Comparison of ENCODE assay signal across 8 cellular contexts in genomic region chr6:156777577-156777865, GRCh38. TPM values are rescaled to one million over a fixed set of nuclear protein-coding genes. Genes with fewer than 3 reads are reported as not detected.
DNase-seq lines count a peak whose midpoint lies in the region; ATAC-seq and TF ChIP-seq lines count a peak whose summit lies in the region.

No MANE protein-coding gene starts in this region.

- peaks cover 0 to 16% (median 0%) of the 10 kb centered on the region in 3 donors for H3K36me3 Mint-ChIP-seq in CD8-positive, alpha-beta memory T cell
- H3K36me3 Mint-ChIP-seq in dendritic cell treated with granulocyte-macrophage colony-stimulating factor and Interleukin-4, amounts not matched to agents 40 ng/mL and 50 ng/mL, for 4 days (ENCODE audit: low read depth) = peaks cover 7% of the 10 kb centered on the region

- no peak for TF ChIP-seq CTCF in neural cell (IDR thresholded peaks at IDR 0.05; ENCODE audit: poor library complexity, severe bottlenecking)

- no peak for TF ChIP-seq EP300 in neural cell (conservative IDR thresholded peaks at IDR 0.05; ENCODE audit: poor library complexity, severe bottlenecking)

- ATAC-seq in HG03521 (IDR thresholded peaks at IDR 0.05; ENCODE audit: unreplicated experiment) = no peak

- peaks cover 16% of the 10 kb centered on the region for H3K4me1 ChIP-seq in CD8-positive, alpha-beta memory T cell (ENCODE audit: insufficient read depth, low read length)
- peaks cover 39% of the 10 kb centered on the region for H3K4me1 ChIP-seq in HUES6 (ENCODE audit: control insufficient read depth, insufficient read depth, low read length)

- intact Hi-C loops in dendritic cell treated with granulocyte-macrophage colony-stimulating factor and Interleukin-4, amounts not matched to agents 40 ng/mL and 50 ng/mL, for 4 days (cut with micrococcal nuclease) = loop anchor here (1.0 to 2.0 kb wide), 2 partner anchors 90 to 213 kb away; no protein-coding TSS in a partner anchor

- peak overlapping the region; percentile 81 for H3K27ac ChIP-seq in CD8-positive, alpha-beta memory T cell (ENCODE audit: low read depth, low read length)
- H3K27ac ChIP-seq in HUES6 (ENCODE audit: low read depth, low read length) (peak overlapping the region; percentile 99), neural cell (ENCODE audit: low read length) (peak overlapping the region; percentile 98)

- no peaks in the 10 kb centered on the region for H3K9me2 ChIP-seq in neural cell (ENCODE audit: insufficient read depth, low read length)

- DNase-seq in CD8-positive, alpha-beta memory T cell = no peak
- DNase-seq in erythroblast (lab: John Stamatoyannopoulos, UW) = no peak
- no peak for DNase-seq in stimulated activated CD4-positive, alpha-beta T cell treated with anti-CD3 and anti-CD28 coated beads, Interleukin-15, amount 100 ng/mL, for 24 hours
- no peak for DNase-seq in DMS53 (lab: John Stamatoyannopoulos, UW)

- H3K27ac Mint-ChIP-seq in CD8-positive, alpha-beta memory T cell = peak overlapping the region in 4 of 8 donors; percentile 95 to 99 (median 98)
- peak overlapping the region; percentile 97 for H3K27ac Mint-ChIP-seq in dendritic cell treated with granulocyte-macrophage colony-stimulating factor and Interleukin-4, amounts not matched to agents 40 ng/mL and 50 ng/mL, for 4 days

- POLR2A ChIA-PET in CD8-positive, alpha-beta memory T cell (lab: Charles Lee) = interaction anchor here (0.5 to 5.5 kb wide), 6 partner anchors 9 to 277 kb away, joined by 4 to 66 read pairs (median 6); no protein-coding TSS in a partner anchor

- H3K36me3 ChIP-seq in CD8-positive, alpha-beta memory T cell (ENCODE audit: insufficient read depth, low read length) = no peaks in the 10 kb centered on the region
- H3K36me3 ChIP-seq in HUES6 (ENCODE audit: control insufficient read depth, insufficient read depth, low read length) = no peaks in the 10 kb centered on the region
- H3K36me3 ChIP-seq in neural cell (ENCODE audit: insufficient read depth, low read length) = no peaks in the 10 kb centered on the region

- H3K27me3 ChIP-seq in CD8-positive, alpha-beta memory T cell (ENCODE audit: insufficient read depth, low read length, poor library complexity, severe bottlenecking) = no peaks in the 10 kb centered on the region
- no peaks in the 10 kb centered on the region for H3K27me3 ChIP-seq in HUES6 (ENCODE audit: control insufficient read depth, insufficient read depth, low read length)
- peaks cover 6% of the 10 kb centered on the region for H3K27me3 ChIP-seq in neural cell (ENCODE audit: insufficient read depth, low read depth, low read length)

- H2AFZ ChIP-seq in neural cell (ENCODE audit: low read depth, low read length) = no peak overlapping the region

- TF ChIP-seq RAD21 in neural cell (conservative IDR thresholded peaks at IDR 0.05) = no peak

- no peaks in the 10 kb centered on the region for H3K27me3 Mint-ChIP-seq in CD8-positive, alpha-beta memory T cell
- H3K27me3 Mint-ChIP-seq in dendritic cell treated with granulocyte-macrophage colony-stimulating factor and Interleukin-4, amounts not matched to agents 40 ng/mL and 50 ng/mL, for 4 days = peaks cover 20% of the 10 kb centered on the region

- H3K4me3 Mint-ChIP-seq in CD8-positive, alpha-beta memory T cell = peak overlapping the region in 6 of 7 donors; percentile 88 to 99 (median 98)
- peak overlapping the region; percentile 97 for H3K4me3 Mint-ChIP-seq in dendritic cell treated with granulocyte-macrophage colony-stimulating factor and Interleukin-4, amounts not matched to agents 40 ng/mL and 50 ng/mL, for 4 days

- H3K79me2 ChIP-seq in neural cell (replicated peaks; ENCODE audit: insufficient read depth, low read length) = peaks cover 46% of the 10 kb centered on the region

- TF ChIP-seq POLR2A in erythroblast (IDR thresholded peaks at IDR 0.05; ENCODE audit: low read length) = no peak

- peaks cover 10% of the 10 kb centered on the region for H4K20me1 ChIP-seq in neural cell (ENCODE audit: insufficient read depth)

- H3K9ac ChIP-seq in HUES6 (ENCODE audit: low read length) = peak overlapping the region; percentile 99
- peak overlapping the region; percentile 97 for H3K9ac ChIP-seq in neural cell (ENCODE audit: low read length)

- H3K4me1 Mint-ChIP-seq in CD8-positive, alpha-beta memory T cell = peaks cover 35 to 49% (median 39%) of the 10 kb centered on the region in 3 donors
- H3K4me1 Mint-ChIP-seq in dendritic cell treated with granulocyte-macrophage colony-stimulating factor and Interleukin-4, amounts not matched to agents 40 ng/mL and 50 ng/mL, for 4 days (ENCODE audit: low read depth) = peaks cover 30% of the 10 kb centered on the region

- CTCF ChIA-PET in CD8-positive, alpha-beta memory T cell (lab: Charles Lee) = interaction anchor here (0.8 to 1.0 kb wide), 3 partner anchors 32 to 213 kb away, joined by 3 to 6 read pairs (median 4); no protein-coding TSS in a partner anchor

- peak overlapping the region; percentile 61 for H3K4me3 ChIP-seq in CD8-positive, alpha-beta memory T cell (ENCODE audit: low read length)
- H3K4me3 ChIP-seq in HUES6 (ENCODE audit: low read depth, low read length) = peak overlapping the region; percentile 94
- H3K4me3 ChIP-seq in neural cell (ENCODE audit: low read length) = peak overlapping the region; percentile 89

- peaks cover 3% of the 10 kb centered on the region for H3F3A ChIP-seq in neural cell (ENCODE audit: insufficient read depth, low read length, poor library complexity, severe bottlenecking)

- no peak overlapping the region for H3K4me2 ChIP-seq in neural cell (ENCODE audit: low read length)

- no peaks in the 10 kb centered on the region for H3K9me3 Mint-ChIP-seq in CD8-positive, alpha-beta memory T cell
- no peaks in the 10 kb centered on the region for H3K9me3 Mint-ChIP-seq in dendritic cell treated with granulocyte-macrophage colony-stimulating factor and Interleukin-4, amounts not matched to agents 40 ng/mL and 50 ng/mL, for 4 days

- no peaks in the 10 kb centered on the region for H3K9me3 ChIP-seq in CD8-positive, alpha-beta memory T cell (ENCODE audit: low read length)
- H3K9me3 ChIP-seq in HUES6 (ENCODE audit: control insufficient read depth, insufficient read depth, low read depth, low read length) (no peaks in the 10 kb centered on the region), neural cell (ENCODE audit: low read length) (no peaks in the 10 kb centered on the region)

TF ChIP-seq in neural cell, 6 proteins besides CTCF, POLR2A, EP300 and RAD21:
- TF ChIP-seq REST (IDR thresholded peaks at IDR 0.05; ENCODE audit: borderline replicate concordance) (no peak), EZH2 (IDR thresholded peaks at IDR 0.05; ENCODE audit: borderline replicate concordance, insufficient read depth, low read length, poor library complexity, severe bottlenecking) (no peak), TAF1 (IDR thresholded peaks at IDR 0.05; ENCODE audit: low read depth) (no peak), POLR2AphosphoS5 (IDR thresholded peaks at IDR 0.05) (no peak), SMC3 (conservative IDR thresholded peaks at IDR 0.05; ENCODE audit: poor library complexity) (no peak), MXI1 (conservative IDR thresholded peaks at IDR 0.05; ENCODE audit: poor library complexity, severe bottlenecking) (no peak)
TF ChIP-seq in neural cell: peak in this region for 0.

RNA-seq across cellular contexts. Expression of gene ARID1B, which starts 0.3 kb away (rescaled TPM):
- 10 to 100 TPM; 53.0 to 57.9 TPM for total RNA-seq in CD8-positive, alpha-beta memory T cell
- polyA plus RNA-seq in CD8-positive, alpha-beta memory T cell = 19.1 TPM
- polyA plus RNA-seq in neural cell = 35.0 and 42.5 TPM in 2 replicates
- 168 and 231 TPM in 2 replicates for polyA minus RNA-seq in neural cell
